In the genomic region with DNA sequence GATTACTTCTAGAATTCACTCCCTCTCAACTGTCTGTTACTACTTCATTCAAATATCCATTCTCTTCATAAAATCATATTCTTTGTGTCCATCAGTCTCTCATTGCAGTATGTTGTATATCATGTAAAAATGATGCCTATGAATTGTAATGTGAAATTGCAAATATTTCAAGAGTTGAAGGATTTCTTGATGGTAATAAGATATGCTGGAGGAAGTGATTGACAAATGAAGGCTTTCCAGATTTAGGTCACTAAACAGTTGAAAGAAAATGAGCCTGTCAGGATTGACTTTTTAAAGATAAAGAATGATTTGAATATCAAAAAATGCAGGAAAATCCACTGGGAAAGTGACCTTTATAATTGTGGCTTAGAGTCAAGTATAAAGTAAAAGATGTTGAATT, we compare ENCODE assay signal across 23 cellular contexts. TPM values are rescaled to one million over a fixed set of nuclear protein-coding genes. Genes with fewer than 3 reads are reported as not detected.
DNase-seq lines count a peak whose midpoint lies in the region; ATAC-seq, FAIRE-seq and TF ChIP-seq lines count a peak whose summit lies in the region.
"Had no signal": no experiment of that assay in that cellular context is flagged by ENCODE, and none has a peak within 500 bp of the region (broad histone marks: within the 10 kb centered on the region; RNA-seq: fewer than 3 reads in every experiment).

No MANE protein-coding gene starts in this region.

- H3K27ac ChIP-seq in A549 (no peak overlapping the region), RWPE2 (ENCODE audit: poor library complexity, severe bottlenecking) (peak overlapping the region; percentile 31)
- H3K27ac ChIP-seq: Peyer's patch had no signal

- H3K9ac ChIP-seq in endocrine pancreas (ENCODE audit: control insufficient read depth, insufficient read depth, low read length): no peak overlapping the region

- no peak for TF ChIP-seq CTCF in A549 (IDR thresholded peaks at IDR 0.05)
- no peak for TF ChIP-seq CTCF in RWPE2 (IDR thresholded peaks at IDR 0.05; ENCODE audit: poor library complexity, severe bottlenecking)

- DNase-seq in A549 (ENCODE audit: low read depth in 1 of 2, low spot score in 1 of 2) (no peak), GM19239 (ENCODE audit: insufficient read length, low spot score) (no peak), RWPE2 (ENCODE audit: low spot score) (no peak), foreskin melanocyte (no peak), NCI-H82 treated with DMSO at 0.1 percent for 48 hours (lab: John Stamatoyannopoulos, UW; ENCODE audit: unreplicated experiment) (no peak), nucleus accumbens (lab: John Stamatoyannopoulos, UW) (no peak), NCI-H82 (lab: John Stamatoyannopoulos, UW) (no peak)
- DNase-seq: BE2C; CD8-positive, alpha-beta memory T cell; Kasumi-1; MV-4-11; NCI-H1105; NCI-H1436 treated with DMSO at 0.1 percent for 48 hours; NCI-H1930; NCI-H2107; NCI-H446; NCI-H524 treated with DMSO at 0.1 percent for 48 hours; NCI-H774; Peyer's patch; T-helper 17 cell had no signal

- no peak for TF ChIP-seq RAD21 in A549 (conservative IDR thresholded peaks at IDR 0.05 in 1 of 2, IDR thresholded peaks at IDR 0.05 in 1 of 2)

- ATAC-seq in A549 (no peak), RWPE2 (ENCODE audit: low read depth) (no peak)
- ATAC-seq: HCT116, SK-N-SH treated with all-trans-retinoic acid at 6 μM for 48 hours, T-helper 17 cell had no signal

- CTCF ChIA-PET in A549 (lab: Yijun Ruan, JAX): no interaction called here

- TF ChIP-seq POLR2A in A549 (IDR thresholded peaks at IDR 0.05; ENCODE audit: low read length): no peak

- POLR2A ChIA-PET in A549 (lab: Yijun Ruan, JAX): no interaction called here

- H3K9me3 ChIP-seq in A549: no peaks in the 10 kb centered on the region
- H3K9me3 ChIP-seq in RWPE2 (ENCODE audit: severe bottlenecking): no peaks in the 10 kb centered on the region
- H3K9me3 ChIP-seq in endocrine pancreas (ENCODE audit: control insufficient read depth, low read length): no peaks in the 10 kb centered on the region
- H3K9me3 ChIP-seq: BE2C, Peyer's patch had no signal

- no peak overlapping the region for H3K4me3 ChIP-seq in A549
- H3K4me3 ChIP-seq in RWPE2 (ENCODE audit: severe bottlenecking): no peak overlapping the region
- H3K4me3 ChIP-seq in endocrine pancreas (ENCODE audit: control insufficient read depth, insufficient read depth, low read length): peak overlapping the region; percentile 39
- H3K4me3 ChIP-seq: Peyer's patch had no signal

- H3K4me1 ChIP-seq in A549 (peaks cover 32% of the 10 kb centered on the region), RWPE2 (ENCODE audit: insufficient read depth, poor library complexity, severe bottlenecking) (peaks cover 11% of the 10 kb centered on the region), endocrine pancreas (ENCODE audit: control insufficient read depth, insufficient read depth, low read length) (peaks cover 24% of the 10 kb centered on the region)
- H3K4me1 ChIP-seq: Peyer's patch had no signal

- peak overlapping the region; percentile 41; the same call in 1 of the 3 replicates for H3K4me2 ChIP-seq in A549

- TF ChIP-seq EP300 in A549 (IDR thresholded peaks at IDR 0.05): no peak

- H3K36me3 ChIP-seq in RWPE2 (ENCODE audit: low read depth): peaks cover 58% of the 10 kb centered on the region
- peaks cover 3% of the 10 kb centered on the region for H3K36me3 ChIP-seq in endocrine pancreas (ENCODE audit: control insufficient read depth, insufficient read depth, low read length)
- H3K36me3 ChIP-seq: BE2C, Peyer's patch had no signal

- FAIRE-seq in A549 (lab: Jason Lieb, UNC): peak; percentile 77
- peak; percentile 14 for FAIRE-seq in GM19239 (lab: Jason Lieb, UNC)

- H3K27me3 ChIP-seq in RWPE2 (ENCODE audit: insufficient read depth, poor library complexity, severe bottlenecking): no peaks in the 10 kb centered on the region
- H3K27me3 ChIP-seq in endocrine pancreas (ENCODE audit: control insufficient read depth, insufficient read depth, low read length): no peaks in the 10 kb centered on the region
- H3K27me3 ChIP-seq: BE2C, Peyer's patch had no signal

TF ChIP-seq in A549, 52 proteins besides CTCF, POLR2A, EP300 and RAD21:
- TF ChIP-seq NPAS2 (CRISPR knock-in tag; IDR thresholded peaks at IDR 0.05; ENCODE audit: borderline replicate concordance) (no peak), CEBPB (IDR thresholded peaks at IDR 0.05) (no peak), TFCP2L1 (CRISPR knock-in tag; IDR thresholded peaks at IDR 0.05) (no peak), HOXA7 (CRISPR knock-in tag; IDR thresholded peaks at IDR 0.05) (no peak), MAFK (IDR thresholded peaks at IDR 0.05; ENCODE audit: partially characterized antibody) (no peak), EHF (CRISPR knock-in tag; IDR thresholded peaks at IDR 0.05) (no peak), FOSB (CRISPR knock-in tag; IDR thresholded peaks at IDR 0.05) (no peak), RARB (CRISPR knock-in tag; IDR thresholded peaks at IDR 0.05) (no peak), FOSL2 (IDR thresholded peaks at IDR 0.05) (no peak), FOSL2 (CRISPR knock-in tag; IDR thresholded peaks at IDR 0.05) (no peak), PHF8 (IDR thresholded peaks at IDR 0.05; ENCODE audit: borderline replicate concordance, low read depth) (no peak), NR3C1 (IDR thresholded peaks at IDR 0.05) (no peak), CBX2 (IDR thresholded peaks at IDR 0.05; ENCODE audit: borderline replicate concordance, low read depth) (no peak)
- TF ChIP-seq, protein P1, sequence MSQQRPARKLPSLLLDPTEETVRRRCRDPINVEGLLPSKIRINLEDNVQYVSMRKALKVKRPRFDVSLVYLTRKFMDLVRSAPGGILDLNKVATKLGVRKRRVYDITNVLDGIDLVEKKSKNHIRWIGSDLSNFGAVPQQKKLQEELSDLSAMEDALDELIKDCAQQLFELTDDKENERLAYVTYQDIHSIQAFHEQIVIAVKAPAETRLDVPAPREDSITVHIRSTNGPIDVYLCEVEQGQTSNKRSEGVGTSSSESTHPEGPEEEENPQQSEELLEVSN (IDR thresholded peaks at IDR 0.05; ENCODE audit: borderline replicate concordance, low read depth): no peak

RNA-seq across cellular contexts. Expression of gene CLIP4, which starts 51.4 kb away (rescaled TPM):
- 77.2 and 99.1 TPM in 2 replicates for polyA plus RNA-seq in A549 (2011; rRNA removed)
- 13.0 and 13.3 TPM in 2 replicates for polyA plus RNA-seq in A549 (2012; cell fraction: cytosol; rRNA removed)
- polyA plus RNA-seq in A549 (2012; cell fraction: nucleus; rRNA removed): 16.3 and 25.3 TPM in 2 replicates
- polyA plus RNA-seq in A549 (2017; fragmentation: RNase III; extraction: RNeasy Plus Mini Kit Qiagen cat#74134 plus additional on column Dnase treatment): 38.6 to 53.6 TPM (median 51.1 TPM) in 3 replicates
- polyA minus RNA-seq in A549 (2011; rRNA and poly(A)+ RNA removed): 70.3 and 94.6 TPM in 2 replicates
